In genomic region chr20:53737404-53738038, GRCh38 we compare ENCODE assay signal across 9 cellular contexts.
DNase-seq lines count a peak whose midpoint lies in the region; ATAC-seq and TF ChIP-seq lines count a peak whose summit lies in the region.
"Had no signal": no experiment of that assay in that cellular context is flagged by ENCODE, and none has a peak within 500 bp of the region (broad histone marks: within the 10 kb centered on the region; RNA-seq: fewer than 3 reads in every experiment).

No MANE protein-coding gene starts in this region.

- H3K79me2 ChIP-seq in SU-DHL-6 (ENCODE audit: insufficient read depth, low read length) = no peaks in the 10 kb centered on the region

- peak overlapping the region; percentile 89 for H3K27ac Mint-ChIP-seq in T-helper 1 cell treated with Interleukin-12 subunit alpha and Interleukin-12 subunit beta and Interleukin-4 antibody, amounts not matched to agents 30 μg/mL and 1 μg/mL, for 36 hours

- H3K27ac ChIP-seq in SU-DHL-6 (ENCODE audit: low read depth, low read length) (no peak overlapping the region), suprapubic skin (peak overlapping the region; percentile 88)

- peak overlapping the region; percentile 27 for H2AFZ ChIP-seq in SU-DHL-6 (ENCODE audit: low read depth, low read length, severe bottlenecking)

- H3K36me3 ChIP-seq in SU-DHL-6 (ENCODE audit: low read length) (no peaks in the 10 kb centered on the region), suprapubic skin (no peaks in the 10 kb centered on the region)

- DNase-seq in T-helper 1 cell (no peak), left ventricle myocardium superior (no peak), suprapubic skin (ENCODE audit: low spot score in 2 of 2) (no peak), G401 (ENCODE audit: low spot score) (no peak), NCI-H2081 (lab: John Stamatoyannopoulos, UW) (no peak), NCI-H748 (lab: John Stamatoyannopoulos, UW; ENCODE audit: unreplicated experiment) (no peak)
- DNase-seq: DND-41 had no signal

- no peak for TF ChIP-seq EP300 in suprapubic skin (IDR thresholded peaks at IDR 0.05)

- peaks cover 6% of the 10 kb centered on the region for H3K36me3 Mint-ChIP-seq in T-helper 1 cell treated with Interleukin-12 subunit alpha and Interleukin-12 subunit beta and Interleukin-4 antibody, amounts not matched to agents 30 μg/mL and 1 μg/mL, for 36 hours (ENCODE audit: low read depth)

- H3K4me3 ChIP-seq in SU-DHL-6 (ENCODE audit: insufficient read depth, low read length, poor library complexity, severe bottlenecking) (no peak overlapping the region), suprapubic skin (peak overlapping the region; percentile 35)

- H3K9me3 ChIP-seq in SU-DHL-6 (ENCODE audit: insufficient read depth, low read length) (no peaks in the 10 kb centered on the region), suprapubic skin (no peaks in the 10 kb centered on the region)

- H3K4me1 ChIP-seq in suprapubic skin = peaks cover 62% of the 10 kb centered on the region

- H3K4me1 Mint-ChIP-seq in T-helper 1 cell treated with Interleukin-12 subunit alpha and Interleukin-12 subunit beta and Interleukin-4 antibody, amounts not matched to agents 30 μg/mL and 1 μg/mL, for 36 hours (ENCODE audit: low read depth) = peaks cover 53% of the 10 kb centered on the region

- TF ChIP-seq CTCF in SU-DHL-6 (IDR thresholded peaks at IDR 0.05; ENCODE audit: insufficient read depth, low read length, poor library complexity, severe bottlenecking) (no peak), suprapubic skin (IDR thresholded peaks at IDR 0.05) (no peak)

- 18% methylated on average over 8 of the region's 8 CpGs for WGBS in suprapubic skin

- peak; percentile 7 for ATAC-seq in left ventricle myocardium superior

- no peaks in the 10 kb centered on the region for H4K20me1 ChIP-seq in SU-DHL-6 (ENCODE audit: low read depth, low read length)

- intact Hi-C loops in left ventricle myocardium superior (cut with micrococcal nuclease) = no loop called here

- no peaks in the 10 kb centered on the region for H3K27me3 ChIP-seq in SU-DHL-6 (ENCODE audit: low read length)
- no peaks in the 10 kb centered on the region for H3K27me3 ChIP-seq in suprapubic skin

- no peak overlapping the region for H3K9ac ChIP-seq in SU-DHL-6 (ENCODE audit: low read length)

- H3K9me2 ChIP-seq in SU-DHL-6 (replicated peaks; ENCODE audit: insufficient read depth, low read length) = no peaks in the 10 kb centered on the region

- H3K9me3 Mint-ChIP-seq in T-helper 1 cell treated with Interleukin-12 subunit alpha and Interleukin-12 subunit beta and Interleukin-4 antibody, amounts not matched to agents 30 μg/mL and 1 μg/mL, for 36 hours = no peaks in the 10 kb centered on the region

- no peaks in the 10 kb centered on the region for H3F3A ChIP-seq in SU-DHL-6 (ENCODE audit: insufficient read depth)

- H3K4me2 ChIP-seq in SU-DHL-6 (ENCODE audit: low read depth, low read length, poor library complexity, severe bottlenecking) = peak overlapping the region; percentile 21

- no peak overlapping the region for H3K4me3 Mint-ChIP-seq in T-helper 1 cell treated with Interleukin-12 subunit alpha and Interleukin-12 subunit beta and Interleukin-4 antibody, amounts not matched to agents 30 μg/mL and 1 μg/mL, for 36 hours

- H3K27me3 Mint-ChIP-seq in T-helper 1 cell treated with Interleukin-12 subunit alpha and Interleukin-12 subunit beta and Interleukin-4 antibody, amounts not matched to agents 30 μg/mL and 1 μg/mL, for 36 hours (ENCODE audit: low read depth) = no peaks in the 10 kb centered on the region

- TF ChIP-seq POLR2A in suprapubic skin (IDR thresholded peaks at IDR 0.05) = no peak

- in situ Hi-C loops in G401 (cut with HindIII; ENCODE audit: low sequenced_read_pairs) = no loop called here
